Comparison of ENCODE assay signal across 17 cellular contexts in genomic region chr6:142683688-142684087, GRCh38.
"Had no signal": no experiment of that assay in that cellular context is flagged by ENCODE, and none has a peak within 500 bp of the region (broad histone marks: within the 10 kb centered on the region; RNA-seq: fewer than 3 reads in every experiment).

No MANE protein-coding gene starts in this region.

- H3K27me3 ChIP-seq: heart left ventricle, ovary, right lobe of liver, spleen, upper lobe of left lung, uterus had no signal

- H3K27ac ChIP-seq: heart left ventricle, ovary, right lobe of liver, spleen, upper lobe of left lung, uterus had no signal

- H3K4me3 ChIP-seq: heart left ventricle, ovary, right lobe of liver, spleen, upper lobe of left lung, uterus had no signal

- ATAC-seq: heart left ventricle; natural killer cell; right lobe of liver; stimulated activated naive B cell treated with anti-CD40 and anti-IgM and Interleukin-4, amounts not matched to agents 10 μg/mL and 1 μg/mL and 100 μg/mL, for 72 hours; stimulated activated naive CD8-positive, alpha-beta T cell treated with anti-CD3 and anti-CD28 coated beads, Interleukin-15, amount 100 ng/mL, for 72 hours had no signal

- DNase-seq: cerebellar nuclear complex; heart left ventricle; hippocampal formation; kidney glomerular epithelial cell; natural killer cell; ovary; right lobe of liver; spleen; stimulated activated CD4-positive, alpha-beta T cell treated with anti-CD3 and anti-CD28 coated beads, Interleukin-15, amount 100 ng/mL, for 24 hours; stimulated activated CD4-positive, alpha-beta T cell treated with anti-CD3 and anti-CD28 coated beads, Interleukin-1b, Interleukin-23, amount 100 ng/mL, for 48 hours; stimulated activated CD4-positive, alpha-beta T cell treated with anti-CD3 and anti-CD28 coated beads, Interleukin-4, amount 100 ng/mL, for 24 hours; stimulated activated naive B cell treated with anti-CD40 and anti-IgM and Interleukin-4, amounts not matched to agents 10 μg/mL and 1 μg/mL and 100 μg/mL, for 72 hours; stimulated activated naive CD8-positive, alpha-beta T cell treated with anti-CD3 and anti-CD28 coated beads, Interleukin-15, amount 100 ng/mL, for 72 hours; upper lobe of left lung; uterus had no signal

- H3K36me3 ChIP-seq: heart left ventricle, ovary, right lobe of liver, spleen, upper lobe of left lung, uterus had no signal

- H3K9me3 ChIP-seq: heart left ventricle, ovary, right lobe of liver, spleen, upper lobe of left lung, uterus had no signal

- H3K4me1 ChIP-seq: right lobe of liver, spleen, upper lobe of left lung, uterus had no signal

- FAIRE-seq: colon, frontal cortex had no signal
